In the genomic region with DNA sequence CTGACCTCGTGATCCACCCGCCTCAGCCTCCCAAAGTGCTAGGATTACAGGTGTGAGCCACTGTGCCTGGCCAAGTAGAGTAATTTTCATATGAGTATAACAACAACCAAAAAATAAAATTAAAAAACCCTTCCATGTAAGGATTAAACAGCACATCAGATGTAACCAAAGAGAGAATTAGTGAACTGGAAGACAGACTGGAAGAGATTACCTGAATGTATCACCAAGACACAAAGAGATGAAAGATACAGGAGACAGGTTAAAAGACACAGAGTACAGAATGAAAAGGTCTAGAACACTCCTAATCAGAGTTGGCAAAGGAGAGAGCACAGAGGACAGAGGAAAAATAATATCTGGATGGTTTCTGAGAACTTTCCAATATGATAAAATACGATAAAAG, we compare ENCODE assay signal across 25 cellular contexts. TPM values are rescaled to one million over a fixed set of nuclear protein-coding genes. Genes with fewer than 3 reads are reported as not detected.
"Had no signal": no experiment of that assay in that cellular context is flagged by ENCODE, and none has a peak within 500 bp of the region (broad histone marks: within the 10 kb centered on the region; RNA-seq: fewer than 3 reads in every experiment).

No MANE protein-coding gene starts in this region.

- H3K27ac ChIP-seq: SJSA1, SK-N-MC had no signal

- H3K9me3 ChIP-seq: MG63 had no signal

- ATAC-seq: HepG2 had no signal

- H3K27me3 ChIP-seq: MG63 had no signal

- H3K36me3 ChIP-seq: MG63, SJSA1 had no signal

- H3K4me3 ChIP-seq: MG63, SJSA1, SK-N-MC had no signal

- FAIRE-seq: HepG2, RCC 7860 had no signal

- DNase-seq: KBM-7, MG63, NCI-H1092 treated with DMSO at 0.1 percent for 48 hours, NCI-H1436, NCI-H187, NCI-H2029, NCI-H2081 treated with DMSO at 0.1 percent for 48 hours, NCI-H2171, NCI-H226, NCI-H446, NCI-H510A, NCI-H524 treated with DMSO at 0.1 percent for 48 hours, NCI-H69, NCI-H774, Right ventricle myocardium superior, RPMI8226, SIG-M5, T-helper 1 cell had no signal

RNA-seq across cellular contexts. Expression of a gene that starts 1.8 kb away (rescaled TPM):
- total RNA-seq: LHCN-M2, SJSA1 had no signal

RNA-seq across cellular contexts. Expression of a gene that starts 24.2 kb away (rescaled TPM):
- total RNA-seq: HepG2, HT1080, LHCN-M2, Right ventricle myocardium superior, SJSA1 had no signal
- polyA plus RNA-seq: HepG2, IgD-negative memory B cell had no signal
